ENCODE assay signal across 11 cellular contexts in genomic region chr6:111096246-111096645, GRCh38. TPM values are rescaled to one million over a fixed set of nuclear protein-coding genes. Genes with fewer than 3 reads are reported as not detected.
DNase-seq lines count a peak whose midpoint lies in the region; ATAC-seq, FAIRE-seq and TF ChIP-seq lines count a peak whose summit lies in the region.
"Had no signal": no experiment of that assay in that cellular context is flagged by ENCODE, and none has a peak within 500 bp of the region (broad histone marks: within the 10 kb centered on the region; RNA-seq: fewer than 3 reads in every experiment).

No MANE protein-coding gene starts in this region.

- peaks cover 47% of the 10 kb centered on the region for H3K4me1 Mint-ChIP-seq in CD8-positive, alpha-beta T cell (ENCODE audit: low read depth)

- H3K9me3 Mint-ChIP-seq in CD8-positive, alpha-beta T cell: no peaks in the 10 kb centered on the region

- in situ Hi-C loops in GM13977 (cut with MboI; ENCODE audit: low pct_unique_long_range_greater_than_20kb, low sequenced_read_pairs, unreplicated experiment): no loop called here

- no peak overlapping the region for H3K9ac ChIP-seq in kidney (ENCODE audit: low read length in 2 of 2)

- peak overlapping the region; percentile 9 for H3K27ac ChIP-seq in CD8-positive, alpha-beta T cell (ENCODE audit: low read depth, low read length)
- H3K27ac ChIP-seq in kidney (ENCODE audit: low read depth in 2 of 2, low read length in 2 of 2) (peak overlapping the region in 1 of 2 donors; percentile 20), osteoblast (ENCODE audit: low read depth, low read length) (no peak overlapping the region)

- H3K27me3 ChIP-seq in CD8-positive, alpha-beta T cell (ENCODE audit: insufficient read depth, low read length): no peaks in the 10 kb centered on the region
- H3K27me3 ChIP-seq in osteoblast (ENCODE audit: insufficient read depth, low read length): peaks cover 18% of the 10 kb centered on the region

- H3K36me3 Mint-ChIP-seq in CD8-positive, alpha-beta T cell: no peaks in the 10 kb centered on the region
- H3K36me3 Mint-ChIP-seq: brain had no signal

- peaks cover 15% of the 10 kb centered on the region for H3K4me1 ChIP-seq in CD8-positive, alpha-beta T cell (ENCODE audit: insufficient read depth, low read length)
- H3K4me1 ChIP-seq in kidney (ENCODE audit: control insufficient read depth in 1 of 2, insufficient read depth in 1 of 2, low read depth in 1 of 2, low read length in 2 of 2) (peaks cover 0 to 2% of the 10 kb centered on the region in 2 donors), osteoblast (ENCODE audit: insufficient read depth, low read length) (no peaks in the 10 kb centered on the region)

- no peak overlapping the region for H3K4me2 ChIP-seq in osteoblast (ENCODE audit: insufficient read depth, low read length)

- CTCF ChIA-PET in CD8-positive, alpha-beta T cell (lab: Charles Lee): interaction anchor here (1.7 kb wide), 1 partner anchor 113 kb away, joined by 5 read pairs; no protein-coding TSS in a partner anchor

- no peaks in the 10 kb centered on the region for H4K20me1 ChIP-seq in osteoblast (ENCODE audit: insufficient read depth, low read length)

- ATAC-seq in CD8-positive, alpha-beta T cell: peak; percentile 90
- ATAC-seq in GM19324 (IDR thresholded peaks at IDR 0.05; ENCODE audit: low FRiP score, unreplicated experiment): no peak

- no peaks in the 10 kb centered on the region for H3K9me3 ChIP-seq in CD8-positive, alpha-beta T cell (ENCODE audit: low read length)
- H3K9me3 ChIP-seq in kidney (ENCODE audit: control insufficient read depth in 1 of 2, low read length in 2 of 2) (no peaks in the 10 kb centered on the region), osteoblast (ENCODE audit: low read depth, low read length) (no peaks in the 10 kb centered on the region)

- H2AFZ ChIP-seq in osteoblast (ENCODE audit: low read length): no peak overlapping the region

- no peak overlapping the region for H3K4me3 ChIP-seq in CD8-positive, alpha-beta T cell (ENCODE audit: low read depth, low read length)
- no peak overlapping the region for H3K4me3 ChIP-seq in kidney (ENCODE audit: low read length in 2 of 2)
- no peak overlapping the region for H3K4me3 ChIP-seq in osteoblast (ENCODE audit: insufficient read depth, low read length)

- TF ChIP-seq CTCF in CD8-positive, alpha-beta T cell (IDR thresholded peaks at IDR 0.05): no peak
- TF ChIP-seq CTCF in kidney (IDR thresholded peaks at IDR 0.05; ENCODE audit: borderline replicate concordance, extremely low read depth, insufficient read depth) (no peak), osteoblast (IDR thresholded peaks at IDR 0.05; ENCODE audit: extremely low read depth, low read depth, low read length) (no peak), GM13977 (IDR thresholded peaks at IDR 0.05; ENCODE audit: extremely low read depth, insufficient read depth, missing control alignments) (no peak)

- H3K4me3 Mint-ChIP-seq in CD8-positive, alpha-beta T cell: peak overlapping the region; percentile 54
- H3K4me3 Mint-ChIP-seq: brain had no signal

- intact Hi-C loops in CD8-positive, alpha-beta T cell (cut with DNase I, micrococcal nuclease): loop anchor here in 1 of 2 experiments (1.0 kb wide), 1 partner anchor 8 kb away; no protein-coding TSS in a partner anchor
- intact Hi-C loops in kidney (cut with DNase I): no loop called here

- peak; percentile 30 to 78 (median 49) for DNase-seq in CD8-positive, alpha-beta T cell
- peak; percentile 95 for DNase-seq in NCI-H1105 treated with DMSO at 0.1 percent for 48 hours (lab: John Stamatoyannopoulos, UW)
- DNase-seq in activated CD4-positive, alpha-beta T cell treated with anti-CD3 and anti-CD28 coated beads for 4 hours: peak; percentile 41 to 50
- peak; percentile 88 for DNase-seq in kidney
- DNase-seq in hepatic stellate cell (ENCODE audit: low spot score): no peak
- no peak for DNase-seq in osteoblast (ENCODE audit: insufficient read length, low spot score, missing footprints)
- no peak for DNase-seq in GM13977 (ENCODE audit: low spot score)
- DNase-seq: SIG-M5 had no signal

- no peaks in the 10 kb centered on the region for H3K27me3 Mint-ChIP-seq in CD8-positive, alpha-beta T cell (ENCODE audit: low read depth)
- H3K27me3 Mint-ChIP-seq: brain had no signal

- no peaks in the 10 kb centered on the region for H3K36me3 ChIP-seq in CD8-positive, alpha-beta T cell (ENCODE audit: insufficient read depth, low read length)
- H3K36me3 ChIP-seq in kidney (ENCODE audit: control insufficient read depth in 1 of 2, insufficient read depth in 2 of 2, low read length in 2 of 2) (no peaks in the 10 kb centered on the region), osteoblast (ENCODE audit: insufficient read depth, low read length) (no peaks in the 10 kb centered on the region)

- POLR2A ChIA-PET in CD8-positive, alpha-beta T cell (lab: Charles Lee): interaction anchor here (0.8 to 1.6 kb wide), 2 partner anchors 9 to 14 kb away, joined by 3 to 5 read pairs; partner anchors contain the start of gene SLC16A10

- H3K79me2 ChIP-seq in osteoblast (ENCODE audit: insufficient read depth, low read length): no peaks in the 10 kb centered on the region

- peak overlapping the region; percentile 81 for H3K27ac Mint-ChIP-seq in CD8-positive, alpha-beta T cell

- no peak for FAIRE-seq in kidney (lab: Jason Lieb, UNC)
- FAIRE-seq: GM19239 had no signal

RNA-seq across cellular contexts. Expression of gene SLC16A10, which starts 8.9 kb away (rescaled TPM):
- 10 to 100 TPM; 15.7 to 18.5 TPM for total RNA-seq in CD8-positive, alpha-beta T cell
- total RNA-seq in kidney: 3.7 TPM
- 5.9 TPM for polyA plus RNA-seq in kidney (ENCODE audit: insufficient read depth, low read depth, low replicate concordance)
- under 0.01 TPM in 1 of 2 replicates, not detected in the other for total RNA-seq in osteoblast

Comparison
In these comparisons a context has a peak if more than half of its experiments do, and no peak if none do; other contexts are left out.
1. DNase-seq: peak in CD8-positive, alpha-beta T cell (7 of 7), NCI-H1105 treated with DMSO at 0.1 percent for 48 hours (single experiment), activated CD4-positive, alpha-beta T cell treated with anti-CD3 and anti-CD28 coated beads for 4 hours (2 of 2) and kidney (single experiment); none in hepatic stellate cell (single experiment), osteoblast (single experiment) and GM13977 (single experiment).